In genomic region chr12:12425616-12426015, GRCh38 we compare ENCODE assay signal across 21 cellular contexts.
DNase-seq lines count a peak whose midpoint lies in the region; ATAC-seq and TF ChIP-seq lines count a peak whose summit lies in the region.
"Had no signal": no experiment of that assay in that cellular context is flagged by ENCODE, and none has a peak within 500 bp of the region (broad histone marks: within the 10 kb centered on the region; RNA-seq: fewer than 3 reads in every experiment).

No MANE protein-coding gene starts in this region.

- no peak overlapping the region for H2BK120ac ChIP-seq in mesenchymal stem cell (ENCODE audit: low read depth, low read length)

- CTCF ChIA-PET in AG04449 (lab: Yijun Ruan, JAX): no interaction called here

- peaks cover 35% of the 10 kb centered on the region for H3K9me3 ChIP-seq in mesenchymal stem cell (ENCODE audit: control insufficient read depth, low read length)

- peak overlapping the region; percentile 44 for H3K27ac Mint-ChIP-seq in central memory CD8-positive, alpha-beta T cell (ENCODE audit: low read depth)

- no peak overlapping the region for H2AFZ ChIP-seq in mesenchymal stem cell (ENCODE audit: low read depth, low read length)
- H2AFZ ChIP-seq: hepatocyte, PC-9 had no signal

- no peak for TF ChIP-seq CTCF in AG04449 (IDR thresholded peaks at IDR 0.05; ENCODE audit: insufficient read depth, low read length, missing control alignments)

- peak; percentile 60 for DNase-seq in AG04449 (ENCODE audit: low read depth, low spot score)
- peak; percentile 12 for DNase-seq in GM04504 (ENCODE audit: low read depth)
- DNase-seq in central memory CD8-positive, alpha-beta T cell (ENCODE audit: low spot score in 2 of 2): no peak
- peak; percentile 56 for DNase-seq in mesenchymal stem cell
- DNase-seq in amygdala (lab: John Stamatoyannopoulos, UW): no peak
- no peak for DNase-seq in AG08396 (ENCODE audit: low spot score)
- DNase-seq: activated CD4-positive, CD25-positive, alpha-beta regulatory T cell; activated naive CD4-positive, alpha-beta T cell treated with anti-CD3 and anti-CD28 coated beads, Interleukin-2, amount 50 U/mL, for 16 hours; Caco-2; effector memory CD4-positive, alpha-beta T cell; GDM1; KBM-7; kidney; NCI-H1092; NCI-H748 treated with DMSO at 0.1 percent for 48 hours; PC-9; retina; stimulated activated CD4-positive, alpha-beta T cell treated with anti-CD3 and anti-CD28 coated beads, Interleukin-15, amount 100 ng/mL, for 24 hours had no signal

- no peak overlapping the region for H4K8ac ChIP-seq in mesenchymal stem cell (ENCODE audit: low read length)

- H3K14ac ChIP-seq in mesenchymal stem cell (ENCODE audit: low read length in 2 of 2): no peak overlapping the region

- no CpG with 5 or more reads among the region's 1 CpG for WGBS in mesenchymal stem cell

- peaks cover 60% of the 10 kb centered on the region for H3K4me1 Mint-ChIP-seq in central memory CD8-positive, alpha-beta T cell

- POLR2A ChIA-PET in AG04449 (lab: Yijun Ruan, JAX): no interaction called here

- H3K4me3 ChIP-seq in AG04449 (ENCODE audit: low read depth, low read length) (no peak overlapping the region), mesenchymal stem cell (ENCODE audit: insufficient read depth in 1 of 2, low read depth in 1 of 2, low read length in 2 of 2) (no peak overlapping the region)
- H3K4me3 ChIP-seq: hepatocyte, PC-9 had no signal

- H3K4ac ChIP-seq in mesenchymal stem cell (ENCODE audit: low read depth in 1 of 2, low read length in 2 of 2): no peak overlapping the region

- H3K27ac ChIP-seq in mesenchymal stem cell (ENCODE audit: low read length, poor library complexity, severe bottlenecking): no peak overlapping the region
- H3K27ac ChIP-seq: hepatocyte, PC-9 had no signal

- H3K23ac ChIP-seq in mesenchymal stem cell (ENCODE audit: low read length in 2 of 2): no peak overlapping the region

- no peak overlapping the region for H2BK15ac ChIP-seq in mesenchymal stem cell (ENCODE audit: low read depth, poor library complexity, severe bottlenecking)

- no peak overlapping the region for H2BK12ac ChIP-seq in mesenchymal stem cell (ENCODE audit: low read length in 2 of 2)

- no peak overlapping the region for H3K4me3 Mint-ChIP-seq in central memory CD8-positive, alpha-beta T cell

- H3K9me3 Mint-ChIP-seq in central memory CD8-positive, alpha-beta T cell: peaks cover 6% of the 10 kb centered on the region

- H3K36me3 ChIP-seq in mesenchymal stem cell (ENCODE audit: control insufficient read depth in 1 of 2, insufficient read depth in 2 of 2, low read depth in 1 of 2, low read length in 2 of 2): no peaks in the 10 kb centered on the region

- H3K4me1 ChIP-seq in mesenchymal stem cell (ENCODE audit: control insufficient read depth, insufficient read depth, low read depth, low read length): peaks cover 4% of the 10 kb centered on the region

- H3K27me3 ChIP-seq in mesenchymal stem cell (ENCODE audit: control insufficient read depth in 1 of 2, insufficient read depth in 1 of 2, low read length in 2 of 2): no peaks in the 10 kb centered on the region
- H3K27me3 ChIP-seq: hepatocyte had no signal

- H3K4me2 ChIP-seq in mesenchymal stem cell (ENCODE audit: low read length, poor library complexity, severe bottlenecking): no peak overlapping the region
- H3K4me2 ChIP-seq: hepatocyte, PC-9 had no signal

- H3K36me3 Mint-ChIP-seq in central memory CD8-positive, alpha-beta T cell (ENCODE audit: insufficient read depth): peaks cover 6% of the 10 kb centered on the region

- no peak for ATAC-seq in central memory CD8-positive, alpha-beta T cell (replicated peaks; ENCODE audit: extremely low read depth, poor library complexity, severe bottlenecking)
- no peak for ATAC-seq in HG02870 (IDR thresholded peaks at IDR 0.05; ENCODE audit: unreplicated experiment)
- ATAC-seq in HG02840 (IDR thresholded peaks at IDR 0.05; ENCODE audit: low FRiP score, unreplicated experiment): no peak

- H4K91ac ChIP-seq in mesenchymal stem cell (ENCODE audit: low read length): no peak overlapping the region

- no peak overlapping the region for H2AK5ac ChIP-seq in mesenchymal stem cell (ENCODE audit: low read length, severe bottlenecking)

- no peak overlapping the region for H2BK5ac ChIP-seq in mesenchymal stem cell (ENCODE audit: low read depth, low read length, poor library complexity, severe bottlenecking)

- H3K27me3 Mint-ChIP-seq in central memory CD8-positive, alpha-beta T cell: no peaks in the 10 kb centered on the region

- no peak overlapping the region for H3K9ac ChIP-seq in mesenchymal stem cell (ENCODE audit: low read length)

- H3K79me1 ChIP-seq in mesenchymal stem cell (replicated peaks; ENCODE audit: low read length, poor library complexity, severe bottlenecking): peaks cover 6% of the 10 kb centered on the region

- no peak overlapping the region for H3K18ac ChIP-seq in mesenchymal stem cell (ENCODE audit: low read depth in 1 of 2, low read length in 2 of 2)

Comparison
In these comparisons a context has a peak if more than half of its experiments do, and no peak if none do; other contexts are left out.
1. DNase-seq: peak in AG04449 (single experiment), GM04504 (single experiment) and mesenchymal stem cell (single experiment); none in central memory CD8-positive, alpha-beta T cell (0 of 2), amygdala (0 of 56) and AG08396 (single experiment).